In the genomic region with DNA sequence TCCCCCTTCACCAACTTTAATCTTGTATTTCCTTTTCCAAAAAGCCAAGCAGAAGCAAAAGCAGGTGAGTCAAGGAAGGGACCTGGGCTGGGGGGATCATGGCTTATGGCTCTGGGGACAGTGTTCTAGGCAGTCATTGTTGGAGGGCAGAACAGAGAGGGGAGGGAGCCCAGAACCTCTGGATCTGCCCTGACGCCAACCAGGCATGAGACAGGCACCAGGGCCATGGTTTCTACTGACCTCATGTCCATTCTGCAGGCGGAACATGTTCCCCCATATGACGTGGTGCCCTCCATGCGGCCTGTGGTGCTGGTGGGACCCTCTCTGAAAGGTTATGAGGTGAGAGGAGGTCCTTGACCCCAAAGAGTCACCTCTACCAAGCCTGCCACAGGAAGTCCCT, we compare ENCODE assay signal across 26 cellular contexts.
"Had no signal": no experiment of that assay in that cellular context is flagged by ENCODE, and none has a peak within 500 bp of the region (broad histone marks: within the 10 kb centered on the region; RNA-seq: fewer than 3 reads in every experiment).

No MANE protein-coding gene starts in this region.

- ATAC-seq: pancreas; right lobe of liver; stimulated activated memory B cell treated with anti-CD40 and anti-IgM and Interleukin-4, amounts not matched to agents 10 μg/mL and 1 μg/mL and 100 μg/mL, for 72 hours; stimulated activated naive CD8-positive, alpha-beta T cell treated with anti-CD3 and anti-CD28 coated beads, Interleukin-15, amount 100 ng/mL, for 72 hours had no signal

- H3K9me3 ChIP-seq: left ventricle myocardium inferior, pancreas, right atrium auricular region, right lobe of liver, tibial nerve, uterus had no signal

- H3K36me3 ChIP-seq: neural progenitor cell, uterus had no signal

- H3K27ac ChIP-seq: left ventricle myocardium inferior, neural progenitor cell, pancreas, right atrium auricular region, right lobe of liver, tibial nerve, uterus had no signal

- H3K9me3 Mint-ChIP-seq: immature natural killer cell; mesothelial cell of epicardium; natural killer cell; nephron progenitor cell; neural progenitor cell; stimulated activated memory B cell treated with anti-CD40 and anti-IgM and Interleukin-4, amounts not matched to agents 10 μg/mL and 1 μg/mL and 100 μg/mL, for 72 hours; stimulated activated naive CD8-positive, alpha-beta T cell treated with anti-CD3 and anti-CD28 coated beads, Interleukin-15, amount 100 ng/mL, for 72 hours; type B pancreatic cell had no signal

- H3K36me3 Mint-ChIP-seq: natural killer cell had no signal

- H3K4me3 ChIP-seq: left ventricle myocardium inferior, lung, neural progenitor cell, pancreas, right atrium auricular region, right lobe of liver, smooth muscle cell, tibial nerve, uterus had no signal

- H3K27ac Mint-ChIP-seq: mesothelial cell of epicardium; natural killer cell; nephron progenitor cell; neural progenitor cell; stimulated activated memory B cell treated with anti-CD40 and anti-IgM and Interleukin-4, amounts not matched to agents 10 μg/mL and 1 μg/mL and 100 μg/mL, for 72 hours; stimulated activated naive CD8-positive, alpha-beta T cell treated with anti-CD3 and anti-CD28 coated beads, Interleukin-15, amount 100 ng/mL, for 72 hours; type B pancreatic cell had no signal

- H3K4me1 Mint-ChIP-seq: immature natural killer cell; stimulated activated naive CD8-positive, alpha-beta T cell treated with anti-CD3 and anti-CD28 coated beads, Interleukin-15, amount 100 ng/mL, for 72 hours had no signal

- H3K27me3 Mint-ChIP-seq: naive B cell; stimulated activated memory B cell treated with anti-CD40 and anti-IgM and Interleukin-4, amounts not matched to agents 10 μg/mL and 1 μg/mL and 100 μg/mL, for 72 hours; stimulated activated naive CD8-positive, alpha-beta T cell treated with anti-CD3 and anti-CD28 coated beads, Interleukin-15, amount 100 ng/mL, for 72 hours; type B pancreatic cell had no signal

- H3K27me3 ChIP-seq: neural progenitor cell, pancreas, right atrium auricular region, right lobe of liver, tibial nerve, uterus had no signal

- DNase-seq: hippocampal formation; immature natural killer cell; kidney; left colon; left ventricle myocardium inferior; mesendoderm; naive B cell; natural killer cell; nephron progenitor cell; pancreas; right lobe of liver; stimulated activated CD4-positive, alpha-beta T cell treated with anti-CD3 and anti-CD28 coated beads, Interleukin-1b, Interleukin-23, amount 100 ng/mL, for 48 hours; stimulated activated CD4-positive, alpha-beta T cell treated with anti-CD3 and anti-CD28 coated beads, Interleukin-2, amount 100 ng/mL, for 48 hours; stimulated activated CD4-positive, alpha-beta T cell treated with anti-CD3 and anti-CD28 coated beads, Interleukin-4, amount 100 ng/mL, for 4 hours; stimulated activated CD8-positive, alpha-beta memory T cell treated with anti-CD3 and anti-CD28 coated beads, Interleukin-4, amount 100 ng/mL, for 48 hours; stimulated activated naive CD8-positive, alpha-beta T cell treated with anti-CD3 and anti-CD28 coated beads, Interleukin-15, amount 100 ng/mL, for 72 hours; substantia nigra; uterus had no signal

- H2AFZ ChIP-seq: neural progenitor cell had no signal

- H3K4me1 ChIP-seq: left ventricle myocardium inferior, pancreas, right atrium auricular region, right lobe of liver, uterus had no signal

- H3K4me3 Mint-ChIP-seq: immature natural killer cell; mesothelial cell of epicardium; naive B cell; natural killer cell; nephron progenitor cell; neural progenitor cell; stimulated activated memory B cell treated with anti-CD40 and anti-IgM and Interleukin-4, amounts not matched to agents 10 μg/mL and 1 μg/mL and 100 μg/mL, for 72 hours; stimulated activated naive CD8-positive, alpha-beta T cell treated with anti-CD3 and anti-CD28 coated beads, Interleukin-15, amount 100 ng/mL, for 72 hours; type B pancreatic cell had no signal

- H3K4me2 ChIP-seq: neural progenitor cell, smooth muscle cell had no signal
